Comparison of ENCODE assay signal across 9 cellular contexts in the genomic region with DNA sequence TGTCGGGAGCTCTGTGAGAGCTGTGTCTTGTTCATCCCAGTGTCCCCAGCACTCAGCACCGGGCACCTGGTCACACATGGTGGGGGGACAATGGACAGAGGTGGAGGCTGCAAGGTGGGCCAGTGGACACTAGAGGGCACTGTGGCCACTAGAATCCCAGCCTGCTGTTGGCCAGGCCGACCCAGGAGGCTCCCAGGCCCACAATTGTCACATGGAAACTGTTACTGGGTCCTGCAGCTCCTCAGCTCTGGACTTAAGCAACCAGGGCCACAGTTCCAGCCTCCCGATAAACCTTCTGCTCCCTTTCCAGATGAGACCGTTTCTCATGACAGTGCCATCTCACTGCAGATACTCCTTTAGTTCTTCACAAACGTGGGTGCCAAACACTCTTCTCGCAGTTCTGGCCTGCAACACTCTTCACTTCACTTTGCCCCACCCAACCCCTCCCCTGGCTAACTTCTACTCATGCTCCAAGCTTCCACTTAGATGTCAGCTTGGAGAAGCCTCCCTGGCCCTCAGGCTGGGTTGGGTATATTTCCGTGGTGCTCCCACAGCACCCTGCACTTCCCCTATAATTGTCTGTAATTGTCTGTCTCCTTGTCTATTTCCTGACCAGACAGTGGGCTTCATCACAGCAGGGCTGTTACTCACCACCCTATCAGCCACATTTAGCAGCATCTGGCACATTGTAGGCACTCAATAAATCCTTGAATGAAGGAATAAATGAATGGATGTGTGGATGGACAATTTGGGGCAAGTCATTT. TPM values are rescaled to one million over a fixed set of nuclear protein-coding genes. Genes with fewer than 3 reads are reported as not detected.
DNase-seq lines count a peak whose midpoint lies in the region; ATAC-seq, FAIRE-seq and TF ChIP-seq lines count a peak whose summit lies in the region.
"Had no signal": no experiment of that assay in that cellular context is flagged by ENCODE, and none has a peak within 500 bp of the region (broad histone marks: within the 10 kb centered on the region; RNA-seq: fewer than 3 reads in every experiment).

No MANE protein-coding gene starts in this region.

- H3K4me2 ChIP-seq in SK-N-SH = no peak overlapping the region

- peak overlapping the region in 1 of 2 experiments; percentile 41; a peak in 2 of 4 replicates for H3K27ac ChIP-seq in SK-N-SH (ENCODE audit: low read depth in 2 of 2, low read length in 1 of 2)
- no peak overlapping the region for H3K27ac ChIP-seq in right atrium auricular region
- H3K27ac ChIP-seq in sigmoid colon = peak overlapping the region in 3 of 4 donors; percentile 47 to 77 (median 70)

- TF ChIP-seq POLR2A in sigmoid colon (IDR thresholded peaks at IDR 0.05) = no peak

- H3K4me1 ChIP-seq in SK-N-SH (ENCODE audit: control insufficient read depth in 1 of 2, insufficient read depth in 2 of 2, low read depth in 1 of 2, low read length in 1 of 2) = peaks cover 34 to 66% of the 10 kb centered on the region in 2 experiments
- peaks cover 0 to 56% of the 10 kb centered on the region in 2 donors for H3K4me1 ChIP-seq in right atrium auricular region
- peaks cover 0 to 69% (median 51%) of the 10 kb centered on the region in 4 donors for H3K4me1 ChIP-seq in sigmoid colon

- H3K9ac ChIP-seq in SK-N-SH = no peak overlapping the region

- no peak for FAIRE-seq in HTR-8/SVneo (lab: Jason Lieb, UNC)
- FAIRE-seq: endometrium had no signal

- H3K4me3 ChIP-seq in SK-N-SH (ENCODE audit: low read depth in 2 of 2, low read length in 1 of 2) (no peak overlapping the region; a peak in 1 of 4 replicates), right atrium auricular region (no peak overlapping the region), sigmoid colon (no peak overlapping the region)

- DNase-seq in NCI-H345 (lab: John Stamatoyannopoulos, UW) (peak; percentile 50), NCI-H345 treated with DMSO at 0.1 percent for 48 hours (lab: John Stamatoyannopoulos, UW; ENCODE audit: unreplicated experiment) (no peak), HTR-8/SVneo (ENCODE audit: insufficient read length, low spot score) (peak; percentile 44), SK-N-SH (peak; percentile 83), anterior cingulate cortex (lab: John Stamatoyannopoulos, UW) (peak in 38 of 58 donors; percentile 1 to 51 (median 18)), right atrium auricular region (ENCODE audit: low spot score) (peak; percentile 64), sigmoid colon (peak; percentile 83)

- no peak overlapping the region for H2AFZ ChIP-seq in SK-N-SH (ENCODE audit: low read depth)

- no peaks in the 10 kb centered on the region for H3K9me2 ChIP-seq in SK-N-SH

- no peaks in the 10 kb centered on the region for H3K27me3 ChIP-seq in SK-N-SH (ENCODE audit: insufficient read depth)
- no peaks in the 10 kb centered on the region for H3K27me3 ChIP-seq in right atrium auricular region
- no peaks in the 10 kb centered on the region for H3K27me3 ChIP-seq in sigmoid colon

- no peak for TF ChIP-seq EP300 in SK-N-SH (IDR thresholded peaks at IDR 0.05; ENCODE audit: borderline replicate concordance in 1 of 2, low read depth in 1 of 2, low read length in 1 of 2)
- TF ChIP-seq EP300 in sigmoid colon (IDR thresholded peaks at IDR 0.05) = no peak

- H3K79me2 ChIP-seq in SK-N-SH (ENCODE audit: insufficient read depth) = no peaks in the 10 kb centered on the region

- WGBS in SK-N-SH (ENCODE audit: low lambda C conversion rate) = 33% methylated on average over 7 of the region's 8 CpGs
- WGBS in sigmoid colon, 2 donors = 39 to 40% methylated on average over 8 of the region's 8 CpGs

- H4K20me1 ChIP-seq in SK-N-SH (ENCODE audit: insufficient read depth) = no peaks in the 10 kb centered on the region

- no peak for ATAC-seq in HG02623 (IDR thresholded peaks at IDR 0.05; ENCODE audit: unreplicated experiment)

- CTCF ChIA-PET in SK-N-SH (lab: Yijun Ruan, JAX) = interaction anchor here (0.6 to 6.6 kb wide), 28 partner anchors 10 to 1347 kb away, joined by 3 to 60 read pairs (median 6); a partner anchor contains a TSS

- H3K9me3 ChIP-seq in SK-N-SH (no peaks in the 10 kb centered on the region), right atrium auricular region (no peaks in the 10 kb centered on the region), sigmoid colon (no peaks in the 10 kb centered on the region)

- TF ChIP-seq CTCF in SK-N-SH (IDR thresholded peaks at IDR 0.05) (peak; percentile 90), right atrium auricular region (IDR thresholded peaks at IDR 0.05) (peak; percentile 89 to 90), sigmoid colon (IDR thresholded peaks at IDR 0.05) (peak; percentile 54 to 70 (median 66))

- H3K36me3 ChIP-seq in SK-N-SH (replicated peaks in 1 of 2; ENCODE audit: control insufficient read depth in 1 of 2, insufficient read depth in 2 of 2, low read length in 1 of 2) (no peaks in the 10 kb centered on the region), right atrium auricular region (no peaks in the 10 kb centered on the region), sigmoid colon (no peaks in the 10 kb centered on the region)

- TF ChIP-seq RAD21 in SK-N-SH (IDR thresholded peaks at IDR 0.05; ENCODE audit: low read length) = peak; percentile 80

- peaks cover 27% of the 10 kb centered on the region for H3F3A ChIP-seq in SK-N-SH (replicated peaks; ENCODE audit: insufficient read depth)

- POLR2A ChIA-PET in SK-N-SH (lab: Yijun Ruan, JAX) = no interaction called here

- intact Hi-C loops in sigmoid colon (cut with DNase I) = loop anchor here (5.0 to 10.0 kb wide), 2 partner anchors 32 to 150 kb away; a partner anchor contains a TSS

TF ChIP-seq in SK-N-SH, 30 proteins besides CTCF, POLR2A, EP300 and RAD21:
- TF ChIP-seq POLR2AphosphoS5 (IDR thresholded peaks at IDR 0.05; ENCODE audit: low read depth, low read length) = no peak
- TF ChIP-seq RXRA (IDR thresholded peaks at IDR 0.05; ENCODE audit: borderline replicate concordance, low read depth) = no peak
- TF ChIP-seq NRF1 (IDR thresholded peaks at IDR 0.05; ENCODE audit: low read depth, low read length) = no peak
- TF ChIP-seq FOXJ3 (CRISPR knock-in tag; IDR thresholded peaks at IDR 0.05) = no peak
- no peak for TF ChIP-seq RCOR1 (IDR thresholded peaks at IDR 0.05; ENCODE audit: low read length)
- TF ChIP-seq, protein P1, sequence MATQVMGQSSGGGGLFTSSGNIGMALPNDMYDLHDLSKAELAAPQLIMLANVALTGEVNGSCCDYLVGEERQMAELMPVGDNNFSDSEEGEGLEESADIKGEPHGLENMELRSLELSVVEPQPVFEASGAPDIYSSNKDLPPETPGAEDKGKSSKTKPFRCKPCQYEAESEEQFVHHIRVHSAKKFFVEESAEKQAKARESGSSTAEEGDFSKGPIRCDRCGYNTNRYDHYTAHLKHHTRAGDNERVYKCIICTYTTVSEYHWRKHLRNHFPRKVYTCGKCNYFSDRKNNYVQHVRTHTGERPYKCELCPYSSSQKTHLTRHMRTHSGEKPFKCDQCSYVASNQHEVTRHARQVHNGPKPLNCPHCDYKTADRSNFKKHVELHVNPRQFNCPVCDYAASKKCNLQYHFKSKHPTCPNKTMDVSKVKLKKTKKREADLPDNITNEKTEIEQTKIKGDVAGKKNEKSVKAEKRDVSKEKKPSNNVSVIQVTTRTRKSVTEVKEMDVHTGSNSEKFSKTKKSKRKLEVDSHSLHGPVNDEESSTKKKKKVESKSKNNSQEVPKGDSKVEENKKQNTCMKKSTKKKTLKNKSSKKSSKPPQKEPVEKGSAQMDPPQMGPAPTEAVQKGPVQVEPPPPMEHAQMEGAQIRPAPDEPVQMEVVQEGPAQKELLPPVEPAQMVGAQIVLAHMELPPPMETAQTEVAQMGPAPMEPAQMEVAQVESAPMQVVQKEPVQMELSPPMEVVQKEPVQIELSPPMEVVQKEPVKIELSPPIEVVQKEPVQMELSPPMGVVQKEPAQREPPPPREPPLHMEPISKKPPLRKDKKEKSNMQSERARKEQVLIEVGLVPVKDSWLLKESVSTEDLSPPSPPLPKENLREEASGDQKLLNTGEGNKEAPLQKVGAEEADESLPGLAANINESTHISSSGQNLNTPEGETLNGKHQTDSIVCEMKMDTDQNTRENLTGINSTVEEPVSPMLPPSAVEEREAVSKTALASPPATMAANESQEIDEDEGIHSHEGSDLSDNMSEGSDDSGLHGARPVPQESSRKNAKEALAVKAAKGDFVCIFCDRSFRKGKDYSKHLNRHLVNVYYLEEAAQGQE (IDR thresholded peaks at IDR 0.05; ENCODE audit: low read depth, low read length) = peak; percentile 73; the same call in 1 of the 2 replicates
- TF ChIP-seq SMC3 (IDR thresholded peaks at IDR 0.05; ENCODE audit: low read depth, low read length) = peak; percentile 69
- no peak for TF ChIP-seq NFIC (IDR thresholded peaks at IDR 0.05; ENCODE audit: borderline replicate concordance)
- TF ChIP-seq, protein P2, sequence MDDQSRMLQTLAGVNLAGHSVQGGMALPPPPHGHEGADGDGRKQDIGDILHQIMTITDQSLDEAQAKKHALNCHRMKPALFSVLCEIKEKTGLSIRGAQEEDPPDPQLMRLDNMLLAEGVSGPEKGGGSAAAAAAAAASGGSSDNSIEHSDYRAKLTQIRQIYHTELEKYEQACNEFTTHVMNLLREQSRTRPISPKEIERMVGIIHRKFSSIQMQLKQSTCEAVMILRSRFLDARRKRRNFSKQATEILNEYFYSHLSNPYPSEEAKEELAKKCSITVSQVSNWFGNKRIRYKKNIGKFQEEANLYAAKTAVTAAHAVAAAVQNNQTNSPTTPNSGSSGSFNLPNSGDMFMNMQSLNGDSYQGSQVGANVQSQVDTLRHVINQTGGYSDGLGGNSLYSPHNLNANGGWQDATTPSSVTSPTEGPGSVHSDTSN (IDR thresholded peaks at IDR 0.05) = no peak

RNA-seq across cellular contexts. Expression of a gene that starts 3.5 kb away (rescaled TPM):
- polyA plus RNA-seq in SK-N-SH (2012; rRNA removed) (21.3 and 24.7 TPM in 2 replicates), sigmoid colon (10 to 100 TPM; 18.6 to 27.5 (median 19.9) TPM)
- polyA plus RNA-seq in SK-N-SH (2012; cell fraction: cytosol; rRNA removed) = 16.7 and 20.3 TPM in 2 replicates
- polyA plus RNA-seq in SK-N-SH (2012; cell fraction: nucleus; rRNA removed) = 34.3 and 35.2 TPM in 2 replicates
- total RNA-seq in right atrium auricular region (10 to 100 TPM; 10.7 to 13.4 TPM), sigmoid colon (10 to 100 TPM; 13.6 to 21.4 (median 17.8) TPM)

RNA-seq across cellular contexts. Expression of a gene that starts 59.9 kb away (rescaled TPM):
- polyA plus RNA-seq in SK-N-SH (2012; rRNA removed) (76.6 and 95.4 TPM in 2 replicates), sigmoid colon (10 to 100 TPM; 15.6 to 38.7 (median 16.2) TPM)
- 31.2 and 45.3 TPM in 2 replicates for polyA plus RNA-seq in SK-N-SH (2012; cell fraction: cytosol; rRNA removed)
- polyA plus RNA-seq in SK-N-SH (2012; cell fraction: nucleus; rRNA removed) = 209 and 228 TPM in 2 replicates
- total RNA-seq in right atrium auricular region (10 to 100 TPM; 48.7 to 50.4 TPM), sigmoid colon (10 to 100 TPM; 42.1 to 73.4 (median 69.2) TPM)

Comparison
In these comparisons a context has a peak if more than half of its experiments do, and no peak if none do; other contexts are left out.
1. H3K27ac ChIP-seq: peak in sigmoid colon (3 of 4); none in right atrium auricular region (0 of 2).
2. Peak in every context shown above with its lines, with median percentiles within 50 percentile points of each other: CTCF ChIP-seq.